In the genomic region with DNA sequence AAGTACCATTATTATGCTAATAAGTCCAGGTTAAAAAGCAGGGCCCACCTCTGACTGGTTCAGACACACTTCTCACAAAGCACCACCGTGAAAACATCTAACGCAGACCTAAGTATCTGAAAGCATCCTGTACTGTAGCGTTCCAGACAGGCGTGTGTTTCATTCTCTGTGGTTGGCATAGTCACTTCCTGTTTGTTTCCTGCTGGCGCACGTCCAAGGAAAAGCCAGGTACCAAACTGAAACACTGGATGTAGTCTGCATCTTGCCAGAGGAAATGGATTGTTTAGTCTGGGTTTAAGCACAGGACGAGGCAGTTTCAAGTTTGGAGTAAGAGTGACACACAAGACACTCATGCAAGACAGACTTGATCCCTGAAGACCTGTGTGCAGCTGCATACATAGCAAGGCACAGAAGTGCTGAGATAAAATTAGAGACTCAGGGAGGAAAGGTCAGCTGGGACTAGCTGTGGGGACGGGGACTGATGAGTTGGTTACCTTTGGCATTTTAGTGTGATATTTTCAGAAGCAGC, we compare ENCODE assay signal across 9 cellular contexts. TPM values are rescaled to one million over a fixed set of nuclear protein-coding genes. Genes with fewer than 3 reads are reported as not detected.
DNase-seq lines count a peak whose midpoint lies in the region; ATAC-seq, FAIRE-seq and TF ChIP-seq lines count a peak whose summit lies in the region.
"Had no signal": no experiment of that assay in that cellular context is flagged by ENCODE, and none has a peak within 500 bp of the region (broad histone marks: within the 10 kb centered on the region; RNA-seq: fewer than 3 reads in every experiment).

No MANE protein-coding gene starts in this region.

- no peak overlapping the region for H2AFZ ChIP-seq in GM23248

- H3K27me3 Mint-ChIP-seq in CD4-positive, CD25-positive, alpha-beta regulatory T cell, result no peaks in the 10 kb centered on the region

- no peaks in the 10 kb centered on the region for H3K27me3 ChIP-seq in CD4-positive, CD25-positive, alpha-beta regulatory T cell (ENCODE audit: control insufficient read depth, insufficient read depth, low read length)
- H3K27me3 ChIP-seq in GM23248 (replicated peaks; ENCODE audit: insufficient read depth) (no peaks in the 10 kb centered on the region), neutrophil (no peaks in the 10 kb centered on the region)

- no peaks in the 10 kb centered on the region for H4K20me1 ChIP-seq in GM23248 (ENCODE audit: insufficient read depth)

- H3K36me3 Mint-ChIP-seq in CD4-positive, CD25-positive, alpha-beta regulatory T cell, result peaks cover 10% of the 10 kb centered on the region

- H3K9me2 ChIP-seq in GM23248 (ENCODE audit: insufficient read depth), result no peaks in the 10 kb centered on the region

- TF ChIP-seq CTCF in neutrophil (IDR thresholded peaks at IDR 0.05), result no peak

- ATAC-seq in CD4-positive, CD25-positive, alpha-beta regulatory T cell (ENCODE audit: low read depth in 2 of 2), result peak; percentile 92

- H3F3A ChIP-seq in GM23248 (ENCODE audit: insufficient read depth), result peaks cover 29% of the 10 kb centered on the region

- H3K9me3 ChIP-seq in CD4-positive, CD25-positive, alpha-beta regulatory T cell (ENCODE audit: control insufficient read depth in 2 of 2, low read length in 2 of 2), result no peaks in the 10 kb centered on the region
- H3K9me3 ChIP-seq in GM23248 (ENCODE audit: low read depth) (no peaks in the 10 kb centered on the region), neutrophil (no peaks in the 10 kb centered on the region)

- H3K4me3 ChIP-seq in CD4-positive, CD25-positive, alpha-beta regulatory T cell (ENCODE audit: low read depth, low read length), result peak overlapping the region; percentile 68
- peak overlapping the region; percentile 44 for H3K4me3 ChIP-seq in GM23248
- no peak overlapping the region for H3K4me3 ChIP-seq in neutrophil (ENCODE audit: low read depth in 1 of 2, low read length in 1 of 2)
- H3K4me3 ChIP-seq: skin epidermis had no signal

- H3K9me3 Mint-ChIP-seq in CD4-positive, CD25-positive, alpha-beta regulatory T cell, result peaks cover 0 to 6% (median 0%) of the 10 kb centered on the region in 7 donors

- H3K9ac ChIP-seq in GM23248, result peak overlapping the region; percentile 37

- WGBS in GM23248 (ENCODE audit: low coverage in 1 of 2, low lambda C conversion rate in 2 of 2, missing lambda C conversion rate in 2 of 2), 2 experiments, result 10% methylated on average over 8 of the region's 8 CpGs

- no peaks in the 10 kb centered on the region for H3K36me3 ChIP-seq in CD4-positive, CD25-positive, alpha-beta regulatory T cell (ENCODE audit: control insufficient read depth, insufficient read depth, low read length)
- peaks cover 5% of the 10 kb centered on the region; the same call in 1 of the 2 replicates for H3K36me3 ChIP-seq in GM23248 (ENCODE audit: low read depth)
- peaks cover 7% of the 10 kb centered on the region for H3K36me3 ChIP-seq in neutrophil

- H3K4me1 ChIP-seq in CD4-positive, CD25-positive, alpha-beta regulatory T cell (ENCODE audit: control insufficient read depth, insufficient read depth, low read length, poor library complexity, severe bottlenecking), result peaks cover 18% of the 10 kb centered on the region
- peaks cover 16% of the 10 kb centered on the region for H3K4me1 ChIP-seq in GM23248 (ENCODE audit: insufficient read depth)
- H3K4me1 ChIP-seq in neutrophil (ENCODE audit: control insufficient read depth in 1 of 2, insufficient read depth in 1 of 2, low read depth in 1 of 2, low read length in 1 of 2), result peaks cover 9 to 10% of the 10 kb centered on the region in 2 experiments

- peak overlapping the region; percentile 86 to 97 (median 87) for H3K27ac Mint-ChIP-seq in CD4-positive, CD25-positive, alpha-beta regulatory T cell

- in situ Hi-C loops in GM23248 (cut with MboI), result loop anchor here (25.0 kb wide), 1 partner anchor 517 kb away; no protein-coding TSS in a partner anchor

- FAIRE-seq in urothelium cell line (lab: Jason Lieb, UNC), result no peak

- peak overlapping the region in 3 of 4 donors; percentile 16 to 53 (median 34) for H3K4me3 Mint-ChIP-seq in CD4-positive, CD25-positive, alpha-beta regulatory T cell

- peak overlapping the region; percentile 47 for H3K27ac ChIP-seq in CD4-positive, CD25-positive, alpha-beta regulatory T cell (ENCODE audit: insufficient read depth, low read length, poor library complexity, severe bottlenecking)
- H3K27ac ChIP-seq in GM23248 (peak overlapping the region; percentile 37), neutrophil (peak overlapping the region; percentile 67)

- peak; percentile 66 to 72 (median 67) for DNase-seq in CD4-positive, CD25-positive, alpha-beta regulatory T cell
- DNase-seq in GM23248 (peak; percentile 85), NCI-H2029 treated with DMSO at 0.1 percent for 48 hours (lab: John Stamatoyannopoulos, UW) (peak; percentile 54), dedifferentiated amniotic fluid mesenchymal stem cell (ENCODE audit: extremely low spot score) (peak; percentile 35), urothelium cell line (ENCODE audit: low spot score) (peak; percentile 68), iPS-NIHi7 (ENCODE audit: extremely low spot score) (no peak)
- DNase-seq in activated CD4-positive, alpha-beta T cell treated with anti-CD3 and anti-CD28 coated beads for 24 hours (ENCODE audit: low read depth in 2 of 2), result peak; percentile 47 to 48

- peaks cover 15 to 41% (median 31%) of the 10 kb centered on the region in 4 donors for H3K4me1 Mint-ChIP-seq in CD4-positive, CD25-positive, alpha-beta regulatory T cell

- H3K4me2 ChIP-seq in GM23248 (ENCODE audit: unreplicated experiment), result peak overlapping the region; percentile 75

- H3K79me2 ChIP-seq in GM23248 (ENCODE audit: insufficient read depth), result peaks cover 30% of the 10 kb centered on the region

RNA-seq across cellular contexts. Expression of a gene that starts 23.3 kb away (rescaled TPM):
- 14.8 TPM for total RNA-seq in CD4-positive, CD25-positive, alpha-beta regulatory T cell
- 10 to 100 TPM; 21.4 to 30.2 (median 27.0) TPM for polyA plus RNA-seq in CD4-positive, CD25-positive, alpha-beta regulatory T cell
- 33.3 and 37.4 TPM in 2 replicates for total RNA-seq in GM23248 (2014; rRNA removed; shearing (Covaris generic))
- polyA plus RNA-seq in GM23248 (2016; fragmentation: Nextera tagmentation; extraction: Ambion mirVana), result 41.3 and 41.6 TPM in 2 replicates

Comparison
In these comparisons a context has a peak if more than half of its experiments do, and no peak if none do; other contexts are left out.
1. H3K4me3 ChIP-seq: peak in CD4-positive, CD25-positive, alpha-beta regulatory T cell (single experiment) and GM23248 (single experiment); none in neutrophil (0 of 2).
2. Peak in every context shown above with its lines, with median percentiles within 50 percentile points of each other: H3K27ac ChIP-seq.